ENCODE assay signal across 22 cellular contexts in genomic region chr16:13973321-13974023, GRCh38. TPM values are rescaled to one million over a fixed set of nuclear protein-coding genes. Genes with fewer than 3 reads are reported as not detected.
DNase-seq lines count a peak whose midpoint lies in the region; ATAC-seq, FAIRE-seq and TF ChIP-seq lines count a peak whose summit lies in the region.
"Had no signal": no experiment of that assay in that cellular context is flagged by ENCODE, and none has a peak within 500 bp of the region (broad histone marks: within the 10 kb centered on the region; RNA-seq: fewer than 3 reads in every experiment).

No MANE protein-coding gene starts in this region.

- H3K18ac ChIP-seq in mesenchymal stem cell (ENCODE audit: low read depth in 1 of 2, low read length in 2 of 2): no peak overlapping the region

- TF ChIP-seq EP300 in HepG2 (IDR thresholded peaks at IDR 0.05; ENCODE audit: low read depth in 2 of 2, low read length in 2 of 2) (no peak), HepG2 (CRISPR knock-in tag; IDR thresholded peaks at IDR 0.05; ENCODE audit: borderline replicate concordance) (no peak)

- in situ Hi-C loops in HepG2 (cut with HindIII; ENCODE audit: extremely low pct_ligation_motif_present, low pct_unique_long_range_greater_than_20kb): no loop called here

- H2BK12ac ChIP-seq in mesenchymal stem cell (ENCODE audit: low read length in 2 of 2): peak overlapping the region in 1 of 2 experiments; percentile 54

- no peak overlapping the region for H4K8ac ChIP-seq in mesenchymal stem cell (ENCODE audit: low read length)

- H3K4me2 ChIP-seq in HepG2 (ENCODE audit: low read depth, low read length) (no peak overlapping the region), mesenchymal stem cell (ENCODE audit: low read length, poor library complexity, severe bottlenecking) (no peak overlapping the region)

- no peak for DNase-seq in HepG2 (ENCODE audit: low spot score)
- no peak for DNase-seq in right lobe of liver
- peak in 6 of 10 donors; percentile 29 to 61 (median 44) for DNase-seq in dorsolateral prefrontal cortex
- no peak for DNase-seq in mesenchymal stem cell
- no peak for DNase-seq in middle frontal gyrus (ENCODE audit: extremely low spot score, low spot score)
- no peak for DNase-seq in heart right ventricle
- no peak for DNase-seq in RKO (ENCODE audit: low spot score)
- DNase-seq in NCI-H146 (lab: John Stamatoyannopoulos, UW): no peak
- DNase-seq: 8988T; BE2C; C1 segment of cervical spinal cord; CD4-positive, CD25-positive, alpha-beta regulatory T cell; CD8-positive, alpha-beta memory T cell; COR-L47; DMS 273 treated with DMSO at 0.1 percent for 48 hours; DMS53; DND-41; EL; H7; HFFc6 had no signal

- H2AFZ ChIP-seq in HepG2 (ENCODE audit: low read length): no peak overlapping the region
- peak overlapping the region; percentile 32 for H2AFZ ChIP-seq in mesenchymal stem cell (ENCODE audit: low read depth, low read length)

- 75% methylated on average over 9 of the region's 9 CpGs for WGBS in HepG2 (ENCODE audit: low lambda C conversion rate)
- WGBS in right lobe of liver (ENCODE audit: insufficient coverage, low coverage, low lambda C conversion rate, missing lambda C conversion rate): 91% methylated on average over 5 of the region's 9 CpGs
- over 99% methylated on average over 9 of the region's 9 CpGs for WGBS in mesenchymal stem cell
- WGBS in heart right ventricle, 2 donors: 91 to 92% methylated on average over 9 of the region's 9 CpGs

- intact Hi-C loops in HepG2 (cut with micrococcal nuclease; ENCODE audit: unreplicated experiment): no loop called here
- intact Hi-C loops in right lobe of liver (cut with DNase I): no loop called here
- intact Hi-C loops in dorsolateral prefrontal cortex (cut with DNase I): no loop called here
- intact Hi-C loops in heart right ventricle (cut with DNase I): no loop called here

- H2BK5ac ChIP-seq in mesenchymal stem cell (ENCODE audit: low read depth, low read length, poor library complexity, severe bottlenecking): no peak overlapping the region

- H3K36me3 ChIP-seq in HepG2 (replicated peaks in 1 of 2; ENCODE audit: control insufficient read depth in 1 of 2, insufficient read depth in 2 of 2, low read length in 2 of 2): no peaks in the 10 kb centered on the region
- no peaks in the 10 kb centered on the region for H3K36me3 ChIP-seq in right lobe of liver
- no peaks in the 10 kb centered on the region for H3K36me3 ChIP-seq in mesenchymal stem cell (ENCODE audit: control insufficient read depth in 1 of 2, insufficient read depth in 2 of 2, low read depth in 1 of 2, low read length in 2 of 2)
- no peaks in the 10 kb centered on the region for H3K36me3 ChIP-seq in heart right ventricle
- H3K36me3 ChIP-seq: BE2C had no signal

- H3K79me1 ChIP-seq in mesenchymal stem cell (replicated peaks; ENCODE audit: low read length, poor library complexity, severe bottlenecking): no peaks in the 10 kb centered on the region

- no peak overlapping the region for H3K9ac ChIP-seq in HepG2 (ENCODE audit: insufficient read depth, low read depth, low read length)
- H3K9ac ChIP-seq in mesenchymal stem cell (ENCODE audit: low read length): no peak overlapping the region

- H3K27ac ChIP-seq in HepG2 (ENCODE audit: extremely low read length, insufficient read depth, low read length) (no peak overlapping the region), right lobe of liver (no peak overlapping the region), dorsolateral prefrontal cortex (peak overlapping the region in 18 of 59 donors; percentile 5 to 67 (median 30)), mesenchymal stem cell (ENCODE audit: low read length, poor library complexity, severe bottlenecking) (no peak overlapping the region), heart right ventricle (no peak overlapping the region)

- H3K79me2 ChIP-seq in HepG2 (ENCODE audit: insufficient read depth, low read length): no peaks in the 10 kb centered on the region

- H2BK120ac ChIP-seq in mesenchymal stem cell (ENCODE audit: low read depth, low read length): no peak overlapping the region

- ATAC-seq in HepG2 (no peak), right lobe of liver (no peak), heart right ventricle (no peak)
- ATAC-seq: GM12878, HCT116 had no signal

- no peaks in the 10 kb centered on the region for H4K20me1 ChIP-seq in HepG2 (ENCODE audit: insufficient read depth, low read length)

- H3K4me1 ChIP-seq in HepG2 (ENCODE audit: insufficient read depth, low read length) (no peaks in the 10 kb centered on the region), right lobe of liver (no peaks in the 10 kb centered on the region), mesenchymal stem cell (ENCODE audit: control insufficient read depth, insufficient read depth, low read depth, low read length) (no peaks in the 10 kb centered on the region), heart right ventricle (no peaks in the 10 kb centered on the region)
- H3K4me1 ChIP-seq: BE2C had no signal

- H3K23ac ChIP-seq in mesenchymal stem cell (ENCODE audit: low read length in 2 of 2): no peak overlapping the region

- no peak for TF ChIP-seq CTCF in HepG2 (CRISPR knock-in tag; IDR thresholded peaks at IDR 0.05)
- TF ChIP-seq CTCF in right lobe of liver (IDR thresholded peaks at IDR 0.05): no peak
- TF ChIP-seq CTCF in dorsolateral prefrontal cortex (IDR thresholded peaks at IDR 0.05 in 54 of 56, conservative IDR thresholded peaks at IDR 0.05 in 2 of 56; ENCODE audit: low read depth in 1 of 56, partially characterized antibody in 56 of 56): no peak
- no peak for TF ChIP-seq CTCF in heart right ventricle (IDR thresholded peaks at IDR 0.05)

- no peak overlapping the region for H3K4me3 ChIP-seq in HepG2 (replicated peaks in 1 of 3; ENCODE audit: insufficient read depth in 1 of 3, low read depth in 2 of 3, low read length in 3 of 3)
- no peak overlapping the region for H3K4me3 ChIP-seq in right lobe of liver
- no peak overlapping the region for H3K4me3 ChIP-seq in dorsolateral prefrontal cortex
- H3K4me3 ChIP-seq in mesenchymal stem cell (ENCODE audit: insufficient read depth in 1 of 2, low read depth in 1 of 2, low read length in 2 of 2): no peak overlapping the region
- H3K4me3 ChIP-seq in heart right ventricle: no peak overlapping the region
- H3K4me3 ChIP-seq: GM12878 had no signal

- H3K27me3 ChIP-seq in HepG2 (ENCODE audit: control insufficient read depth in 1 of 2, insufficient read depth in 2 of 2, low read length in 2 of 2) (peaks cover 0 to 4% of the 10 kb centered on the region in 2 experiments; a peak in 2 of 5 replicates), right lobe of liver (no peaks in the 10 kb centered on the region), dorsolateral prefrontal cortex (no peaks in the 10 kb centered on the region), mesenchymal stem cell (ENCODE audit: control insufficient read depth in 1 of 2, insufficient read depth in 1 of 2, low read length in 2 of 2) (no peaks in the 10 kb centered on the region), heart right ventricle (no peaks in the 10 kb centered on the region)
- H3K27me3 ChIP-seq: BE2C had no signal

- H2AK5ac ChIP-seq in mesenchymal stem cell (ENCODE audit: low read length, severe bottlenecking): no peak overlapping the region

- TF ChIP-seq POLR2A in HepG2 (IDR thresholded peaks at IDR 0.05; ENCODE audit: insufficient read depth in 1 of 2, low read depth in 2 of 2, low read length in 2 of 2) (no peak), right lobe of liver (IDR thresholded peaks at IDR 0.05) (no peak)

- CTCF ChIA-PET in HepG2 (lab: Yijun Ruan, JAX; ENCODE audit: low intra/inter-chr PET ratio, low total read pairs): no interaction called here

- no peak overlapping the region for H3K14ac ChIP-seq in mesenchymal stem cell (ENCODE audit: low read length in 2 of 2)

- POLR2A ChIA-PET in HepG2 (lab: Yijun Ruan, JAX): no interaction called here

- H2BK15ac ChIP-seq in mesenchymal stem cell (ENCODE audit: low read depth, poor library complexity, severe bottlenecking): no peak overlapping the region

- FAIRE-seq in HepG2 (lab: Jason Lieb, UNC): no peak
- FAIRE-seq: GM12878 had no signal

- H3K9me3 ChIP-seq in HepG2 (ENCODE audit: low read length): no peaks in the 10 kb centered on the region
- H3K9me3 ChIP-seq in right lobe of liver: no peaks in the 10 kb centered on the region
- peaks cover 6% of the 10 kb centered on the region for H3K9me3 ChIP-seq in mesenchymal stem cell (ENCODE audit: control insufficient read depth, low read length)
- H3K9me3 ChIP-seq in heart right ventricle: peaks cover 0 to 10% (median 3%) of the 10 kb centered on the region in 11 donors
- H3K9me3 ChIP-seq: BE2C had no signal

- no peak overlapping the region for H4K91ac ChIP-seq in mesenchymal stem cell (ENCODE audit: low read length)

- TF ChIP-seq RAD21 in HepG2 (CRISPR knock-in tag; IDR thresholded peaks at IDR 0.05): no peak

- no peak overlapping the region for H3K4ac ChIP-seq in mesenchymal stem cell (ENCODE audit: low read depth in 1 of 2, low read length in 2 of 2)

- no TSS peak for BruUV-seq in HepG2 (replicated peaks; lab: Mats Ljungman, UMichigan)

RNA-seq across cellular contexts. Expression of gene ERCC4, which starts 53.5 kb away (rescaled TPM):
- total RNA-seq in HepG2 (2016; rRNA removed; fragmentation: Illumina TruSeq; extraction: Trizol): 15.2 and 27.9 TPM in 2 replicates
- total RNA-seq in HepG2 (2016; cell fraction: cytosol; rRNA removed; fragmentation: Illumina TruSeq; extraction: Trizol; ENCODE audit: low read depth): 15.7 and 17.8 TPM in 2 replicates
- total RNA-seq in HepG2 (2016; cell fraction: insoluble cytoplasmic fraction; rRNA removed; fragmentation: Illumina TruSeq; extraction: Trizol): 15.2 and 33.1 TPM in 2 replicates
- total RNA-seq in HepG2 (2016; cell fraction: membrane; rRNA removed; fragmentation: Illumina TruSeq; extraction: Trizol): 5.6 and 5.8 TPM in 2 replicates
- total RNA-seq in HepG2 (2016; cell fraction: nucleus; rRNA removed; fragmentation: Illumina TruSeq; extraction: Trizol): 13.3 and 14.1 TPM in 2 replicates
- 5.4 and 5.7 TPM in 2 replicates for polyA plus RNA-seq in HepG2 (2011; rRNA removed)
- polyA plus RNA-seq in HepG2 (2011; cell fraction: cytosol; rRNA removed): 1.7 and 2.7 TPM in 2 replicates
- 3.0 and 4.3 TPM in 2 replicates for polyA plus RNA-seq in HepG2 (2011; cell fraction: nucleus; rRNA removed)
- 6.4 and 8.2 TPM in 2 replicates for polyA plus RNA-seq in HepG2 (2012)
- 0.23 and 0.35 TPM in 2 replicates for polyA plus RNA-seq in HepG2 (2016; cell fraction: cytosol; fragmentation: Illumina TruSeq; extraction: Trizol; ENCODE audit: low read depth)
- 8.7 and 9.8 TPM in 2 replicates for polyA plus RNA-seq in HepG2 (2016; cell fraction: insoluble cytoplasmic fraction; fragmentation: Illumina TruSeq; extraction: Trizol; ENCODE audit: low read depth)
- polyA plus RNA-seq in HepG2 (2016; cell fraction: membrane; fragmentation: Illumina TruSeq; extraction: Trizol; ENCODE audit: low read depth): 0.58 and 0.98 TPM in 2 replicates
- 8.7 and 13.2 TPM in 2 replicates for polyA plus RNA-seq in HepG2 (2016; cell fraction: nucleus; fragmentation: Illumina TruSeq; extraction: Trizol; ENCODE audit: insufficient read depth, low read depth)
- polyA minus RNA-seq in HepG2 (2011; rRNA and poly(A)+ RNA removed; ENCODE audit: low replicate concordance): 26.2 and 26.7 TPM in 2 replicates
- 19.2 and 21.1 TPM in 2 replicates for polyA minus RNA-seq in HepG2 (2011; cell fraction: cytosol; rRNA and poly(A)+ RNA removed)
- 15.1 and 21.3 TPM in 2 replicates for polyA minus RNA-seq in HepG2 (2011; cell fraction: nucleus; rRNA and poly(A)+ RNA removed)
- 1 to 10 TPM; 3.4 to 7.3 (median 5.7) TPM for total RNA-seq in right lobe of liver
- total RNA-seq in dorsolateral prefrontal cortex: 10 to 100 TPM in 119 of 120 experiments, 1 to 10 TPM in 1; 9.7 to 26.2 (median 16.9) TPM
- 5.7 TPM for polyA plus RNA-seq in mesenchymal stem cell (2013, experiment 1 of 2)
- 5.2 TPM for polyA plus RNA-seq in mesenchymal stem cell (2013, experiment 2 of 2)
- 10 to 100 TPM in 5 of 10 donors, 1 to 10 TPM in 5; 5.1 to 13.1 (median 10.2) TPM for total RNA-seq in heart right ventricle
- 1 to 10 TPM; 1.3 to 2.0 TPM for polyA plus RNA-seq in heart right ventricle

Comparison
In these comparisons a context has a peak if more than half of its experiments do, and no peak if none do; other contexts are left out.
1. DNase-seq: peak in dorsolateral prefrontal cortex (6 of 10); none in HepG2 (single experiment), right lobe of liver (0 of 3), mesenchymal stem cell (single experiment), middle frontal gyrus (single experiment), heart right ventricle (0 of 2), RKO (single experiment) and NCI-H146 (single experiment).